8 cellular contexts compared by ENCODE assay signal in genomic region chr20:44745560-44746366, GRCh38. TPM values are rescaled to one million over a fixed set of nuclear protein-coding genes. Genes with fewer than 3 reads are reported as not detected.
A peak's percentile ranks its signal among the peaks of the same experiment; 100 is the strongest.
DNase-seq lines count a peak whose midpoint lies in the region; ATAC-seq and TF ChIP-seq lines count a peak whose summit lies in the region.

TSS of gene KCNK15 (plus strand) at chr20:44745865. CDS start at chr20:44745911, 46 bp downstream.

- H3K9me3 Mint-ChIP-seq in GM23338, result no peaks in the 10 kb centered on the region
- no peaks in the 10 kb centered on the region for H3K9me3 Mint-ChIP-seq in activated CD4-positive, alpha-beta T cell treated with anti-CD3 and anti-CD28 coated beads for 36 hours (ENCODE audit: low read depth)

- 0 to 2% (median 1%) methylated on average over 38 to 82 of the region's 82 CpGs for WGBS in stomach, 5 donors

- ATAC-seq in GM23338 (peak; percentile 63), HG02678 (IDR thresholded peaks at IDR 0.05; ENCODE audit: unreplicated experiment) (no peak), HG03039 (IDR thresholded peaks at IDR 0.05; ENCODE audit: unreplicated experiment) (no peak)
- peak; percentile 68 for ATAC-seq in activated CD4-positive, alpha-beta T cell treated with anti-CD3 and anti-CD28 coated beads for 36 hours

- CTCF ChIA-PET in activated CD4-positive, alpha-beta T cell treated with anti-CD3 and anti-CD28 coated beads for 36 hours (lab: Charles Lee), result interaction anchor here (1.0 to 3.2 kb wide), 3 partner anchors 14 to 122 kb away, joined by 4 to 30 read pairs (median 6); no protein-coding TSS in a partner anchor

- H3K4me1 Mint-ChIP-seq in GM23338, result peaks cover 18% of the 10 kb centered on the region
- H3K4me1 Mint-ChIP-seq in activated CD4-positive, alpha-beta T cell treated with anti-CD3 and anti-CD28 coated beads for 36 hours, result peaks cover 19% of the 10 kb centered on the region

- H3K27ac Mint-ChIP-seq in GM23338, result no peak within 1 kb of the TSS
- H3K27ac Mint-ChIP-seq in activated CD4-positive, alpha-beta T cell treated with anti-CD3 and anti-CD28 coated beads for 36 hours, result peak within 1 kb of the TSS; percentile 64

- H3K9ac ChIP-seq in mucosa of rectum (ENCODE audit: low read depth in 1 of 2, low read length in 2 of 2), result peak within 1 kb of the TSS; percentile 8 to 9

- H3K4me3 ChIP-seq in GM23338 (peak within 1 kb of the TSS; percentile 83), mucosa of rectum (ENCODE audit: low read length in 2 of 2) (peak within 1 kb of the TSS; percentile 56), stomach (peak within 1 kb of the TSS; percentile 51 to 61 (median 60))

- TF ChIP-seq POLR2A in stomach (IDR thresholded peaks at IDR 0.05), result no peak

- no peaks in the 10 kb centered on the region for H4K20me1 ChIP-seq in GM23338 (replicated peaks; ENCODE audit: insufficient read depth)

- H3K27me3 ChIP-seq in GM23338 (ENCODE audit: insufficient read depth) (peaks cover 25% of the 10 kb centered on the region), mucosa of rectum (ENCODE audit: control insufficient read depth in 2 of 2, insufficient read depth in 2 of 2, low read length in 2 of 2) (peaks cover 11 to 29% of the 10 kb centered on the region in 2 donors), stomach (peaks cover 0 to 47% (median 20%) of the 10 kb centered on the region in 3 donors)

- peak; percentile 73 for DNase-seq in GM23338 (ENCODE audit: low spot score)
- peak; percentile 69 for DNase-seq in activated CD4-positive, alpha-beta T cell treated with anti-CD3 and anti-CD28 coated beads for 36 hours
- DNase-seq in ecto neural progenitor cell (ENCODE audit: low spot score), result peak; percentile 62
- peak; percentile 62 for DNase-seq in stomach
- DNase-seq in GOT3 (lab: John Stamatoyannopoulos, UW), result no peak

- intact Hi-C loops in activated CD4-positive, alpha-beta T cell treated with anti-CD3 and anti-CD28 coated beads for 36 hours (cut with DNase I, micrococcal nuclease), result loop anchor here in 1 of 2 experiments (2.0 to 5.0 kb wide), 3 partner anchors 65 to 352 kb away; partner anchors contain the start of genes RIMS4 and YWHAB
- intact Hi-C loops in stomach (cut with DNase I; ENCODE audit: low total_unique reads), result no loop called here

- peak within 1 kb of the TSS; percentile 76 for H3K4me3 Mint-ChIP-seq in GM23338
- peak within 1 kb of the TSS; percentile 76 for H3K4me3 Mint-ChIP-seq in activated CD4-positive, alpha-beta T cell treated with anti-CD3 and anti-CD28 coated beads for 36 hours

- H3K4me1 ChIP-seq in GM23338 (ENCODE audit: insufficient read depth), result peaks cover 12% of the 10 kb centered on the region
- H3K4me1 ChIP-seq in mucosa of rectum (ENCODE audit: control insufficient read depth in 2 of 2, insufficient read depth in 2 of 2, low read length in 2 of 2), result peaks cover 10 to 15% of the 10 kb centered on the region in 2 donors
- H3K4me1 ChIP-seq in stomach, result peaks cover 21 to 42% (median 38%) of the 10 kb centered on the region in 4 donors

- peak within 1 kb of the TSS; percentile 96 for H3K4me2 ChIP-seq in GM23338

- H3K36me3 ChIP-seq in GM23338 (ENCODE audit: insufficient read depth) (no peaks in the 10 kb centered on the region), mucosa of rectum (ENCODE audit: control insufficient read depth in 2 of 2, insufficient read depth in 2 of 2, low read length in 2 of 2) (no peaks in the 10 kb centered on the region), stomach (no peaks in the 10 kb centered on the region)

- peaks cover 22% of the 10 kb centered on the region for H3F3A ChIP-seq in GM23338 (replicated peaks; ENCODE audit: low read depth)

- peaks cover 39% of the 10 kb centered on the region for H3K27me3 Mint-ChIP-seq in GM23338 (ENCODE audit: insufficient read depth, low read depth, poor library complexity)
- peaks cover 18% of the 10 kb centered on the region for H3K27me3 Mint-ChIP-seq in activated CD4-positive, alpha-beta T cell treated with anti-CD3 and anti-CD28 coated beads for 36 hours

- H3K79me2 ChIP-seq in GM23338 (replicated peaks; ENCODE audit: insufficient read depth), result no peaks in the 10 kb centered on the region

- peak within 1 kb of the TSS; percentile 94 for H2AFZ ChIP-seq in GM23338

- no peaks in the 10 kb centered on the region for H3K9me3 ChIP-seq in mucosa of rectum (ENCODE audit: control insufficient read depth in 2 of 2, low read length in 2 of 2)
- no peaks in the 10 kb centered on the region for H3K9me3 ChIP-seq in stomach

- H3K9me2 ChIP-seq in GM23338 (ENCODE audit: insufficient read depth), result no peaks in the 10 kb centered on the region

- no peaks in the 10 kb centered on the region for H3K36me3 Mint-ChIP-seq in GM23338 (ENCODE audit: low read depth)
- H3K36me3 Mint-ChIP-seq in activated CD4-positive, alpha-beta T cell treated with anti-CD3 and anti-CD28 coated beads for 36 hours (ENCODE audit: low read depth), result peaks cover 2% of the 10 kb centered on the region

- POLR2A ChIA-PET in activated CD4-positive, alpha-beta T cell treated with anti-CD3 and anti-CD28 coated beads for 36 hours (lab: Charles Lee), result no interaction called here

- TF ChIP-seq EP300 in stomach (IDR thresholded peaks at IDR 0.05), result no peak

- TF ChIP-seq CTCF in GM23338 (conservative IDR thresholded peaks at IDR 0.05; ENCODE audit: low read depth in 2 of 2) (no peak), stomach (IDR thresholded peaks at IDR 0.05) (no peak)

- no peak within 1 kb of the TSS for H3K27ac ChIP-seq in GM23338 (ENCODE audit: low read depth)
- no peak within 1 kb of the TSS for H3K27ac ChIP-seq in mucosa of rectum (ENCODE audit: low read depth in 2 of 2, low read length in 2 of 2)
- peak within 1 kb of the TSS; percentile 43 to 79 (median 71) for H3K27ac ChIP-seq in stomach

TF ChIP-seq in GM23338, 12 proteins besides CTCF, POLR2A, EP300 and RAD21 (continues in another document):
- TF ChIP-seq REST (IDR thresholded peaks at IDR 0.05; ENCODE audit: unreplicated experiment) (no peak), STAT1 (IDR thresholded peaks at IDR 0.05; ENCODE audit: unreplicated experiment) (no peak), NANOG (IDR thresholded peaks at IDR 0.05; ENCODE audit: borderline replicate concordance) (no peak), CREB1 (CRISPR knock-in tag; IDR thresholded peaks at IDR 0.05; ENCODE audit: low read depth) (no peak)

RNA-seq across cellular contexts. Expression of gene KCNK15, which starts in this region (rescaled TPM):
- total RNA-seq in GM23338 (2014; rRNA removed; shearing (Covaris generic)), result 0.19 and 0.63 TPM in 2 replicates
- polyA plus RNA-seq in GM23338 (2016; fragmentation: Nextera tagmentation; extraction: Ambion mirVana) (3.3 and 4.3 TPM in 2 replicates), stomach (1 to 10 TPM in 1 of 3 donors, under 1 TPM in 2; 0.46 to 2.6 (median 0.78) TPM)
- 1 to 10 TPM; 1.1 to 1.4 TPM for total RNA-seq in activated CD4-positive, alpha-beta T cell treated with anti-CD3 and anti-CD28 coated beads for 36 hours
- total RNA-seq in stomach, result 1 to 10 TPM in 3 of 5 donors, not detected in 2; 1.5 to 7.7 (median 4.5) TPM

Comparison
In these comparisons a context has a peak if more than half of its experiments do, and no peak if none do; other contexts are left out.
1. ATAC-seq: peak in GM23338 (single experiment) and activated CD4-positive, alpha-beta T cell treated with anti-CD3 and anti-CD28 coated beads for 36 hours (single experiment); none in HG02678 (single experiment) and HG03039 (single experiment).
2. H3K27ac ChIP-seq: peak in stomach (5 of 5); none in GM23338 (single experiment) and mucosa of rectum (0 of 2).
3. Peak in every context shown above with its lines, with median percentiles within 50 percentile points of each other: H3K4me3 ChIP-seq.